39 cellular contexts compared by ENCODE assay signal in genomic region chr6:85961746-85962145, GRCh38.
"Had no signal": no experiment of that assay in that cellular context is flagged by ENCODE, and none has a peak within 500 bp of the region (broad histone marks: within the 10 kb centered on the region; RNA-seq: fewer than 3 reads in every experiment).

No MANE protein-coding gene starts in this region.

- H3K4me3 ChIP-seq: ascending aorta, cardiac muscle cell had no signal

- FAIRE-seq: bronchial epithelial cell, TTC549 had no signal

- H3K36me3 ChIP-seq: ascending aorta, cardiac muscle cell, WERI-Rb-1 had no signal

- H3K27me3 Mint-ChIP-seq: activated CD4-positive, alpha-beta memory T cell treated with anti-CD3 and anti-CD28 coated beads, Interleukin-2, amount 10 ng/mL, durations not matched to agents 7 days and 5 days; activated CD4-positive, alpha-beta T cell treated with anti-CD3 and anti-CD28 coated beads for 36 hours; activated CD8-positive, alpha-beta memory T cell treated with anti-CD3 and anti-CD28 coated beads, Interleukin-2, amount 10 ng/mL, durations not matched to agents 7 days and 5 days; activated naive CD4-positive, alpha-beta T cell treated with anti-CD3 and anti-CD28 coated beads, Interleukin-2, amount 10 ng/mL, durations not matched to agents 7 days and 5 days; activated naive CD8-positive, alpha-beta T cell treated with anti-CD3 and anti-CD28 coated beads, Interleukin-2, amount 50 U/mL, for 24 hours; activated T-cell treated with anti-CD3 and anti-CD28 coated beads, Interleukin-2, amount 50 U/mL, for 24 hours had no signal

- H3K4me3 Mint-ChIP-seq: activated CD4-positive, alpha-beta memory T cell treated with anti-CD3 and anti-CD28 coated beads, Interleukin-2, amount 10 ng/mL, durations not matched to agents 7 days and 5 days; activated CD4-positive, alpha-beta T cell treated with anti-CD3 and anti-CD28 coated beads for 36 hours; activated CD4-positive, alpha-beta T cell treated with anti-CD3 and anti-CD28 coated beads, Interleukin-2, amount 10 ng/mL, durations not matched to agents 7 days and 5 days; activated CD8-positive, alpha-beta memory T cell treated with anti-CD3 and anti-CD28 coated beads, Interleukin-2, amount 10 ng/mL, durations not matched to agents 7 days and 5 days; activated CD8-positive, alpha-beta T cell treated with anti-CD3 and anti-CD28 coated beads, Interleukin-2, amount 10 ng/mL, durations not matched to agents 7 days and 5 days; activated naive CD4-positive, alpha-beta T cell treated with anti-CD3 and anti-CD28 coated beads, Interleukin-2, amount 10 ng/mL, durations not matched to agents 7 days and 5 days; activated naive CD4-positive, alpha-beta T cell treated with anti-CD3 and anti-CD28 coated beads, Interleukin-2, amount 50 U/mL, for 24 hours; activated naive CD8-positive, alpha-beta T cell; activated naive CD8-positive, alpha-beta T cell treated with anti-CD3 and anti-CD28 coated beads, Interleukin-2, amount 10 ng/mL, durations not matched to agents 7 days and 5 days; activated naive CD8-positive, alpha-beta T cell treated with anti-CD3 and anti-CD28 coated beads, Interleukin-2, amount 50 U/mL, for 24 hours; activated T-cell treated with anti-CD3 and anti-CD28 coated beads, Interleukin-2, amount 50 U/mL, for 24 hours; brain; central memory CD8-positive, alpha-beta T cell; T-helper 1 cell treated with Interleukin-12 subunit alpha and Interleukin-12 subunit beta and Interleukin-4 antibody, amounts not matched to agents 30 μg/mL and 1 μg/mL, for 36 hours; T-helper 2 cell treated with Interferon-gamma antibody and Interleukin-4, amounts not matched to agents 5 μg/mL and 100 μg/mL, for 36 hours; WTC11 had no signal

- DNase-seq: activated CD4-positive, alpha-beta memory T cell treated with anti-CD3 and anti-CD28 coated beads, Interleukin-2, amount 10 ng/mL, durations not matched to agents 7 days and 5 days; activated CD4-positive, alpha-beta T cell treated with anti-CD3 and anti-CD28 coated beads for 1 hour; activated CD4-positive, alpha-beta T cell treated with anti-CD3 and anti-CD28 coated beads for 36 hours; activated CD4-positive, alpha-beta T cell treated with anti-CD3 and anti-CD28 coated beads for 48 hours; activated CD4-positive, alpha-beta T cell treated with anti-CD3 and anti-CD28 coated beads, Interleukin-2, amount 10 ng/mL, durations not matched to agents 7 days and 5 days; activated CD4-positive, alpha-beta T cell treated with anti-CD3 and anti-CD28 coated beads, Interleukin-2, amount 50 U/mL, for 48 hours; activated CD4-positive, CD25-positive, alpha-beta regulatory T cell; activated CD8-positive, alpha-beta memory T cell treated with anti-CD3 and anti-CD28 coated beads for 24 hours; activated CD8-positive, alpha-beta memory T cell treated with anti-CD3 and anti-CD28 coated beads, Interleukin-2, amount 10 ng/mL, durations not matched to agents 7 days and 5 days; activated CD8-positive, alpha-beta memory T cell treated with anti-CD3 and anti-CD28 coated beads, Interleukin-2, amount 50 U/mL, for 48 hours; activated CD8-positive, alpha-beta T cell treated with anti-CD3 and anti-CD28 coated beads, Interleukin-2, amount 10 ng/mL, durations not matched to agents 7 days and 5 days; activated effector memory CD4-positive, alpha-beta T cell treated with Interleukin-2 at 50 U/mL for 16 hours; activated gamma-delta T cell; activated naive CD4-positive, alpha-beta T cell treated with anti-CD3 and anti-CD28 coated beads, Interleukin-2, amount 10 ng/mL, durations not matched to agents 7 days and 5 days; activated naive CD4-positive, alpha-beta T cell treated with Interleukin-2 at 50 U/mL for 16 hours; activated naive CD8-positive, alpha-beta T cell treated with anti-CD3 and anti-CD28 coated beads, Interleukin-2, amount 10 ng/mL, durations not matched to agents 7 days and 5 days; activated naive CD8-positive, alpha-beta T cell treated with anti-CD3 and anti-CD28 coated beads, Interleukin-2, amount 50 U/mL, for 24 hours; activated T-cell treated with anti-CD3 and anti-CD28 coated beads, Interleukin-2, amount 50 U/mL, for 24 hours; activated T-cell treated with anti-CD3 and anti-CD28 coated beads, Interleukin-2, amount 50 U/mL, for 48 hours; amygdala; anterior cingulate cortex; caudate nucleus; cerebellar nuclear complex; T-helper 2 cell; T-helper 9 cell; WERI-Rb-1 had no signal

- ATAC-seq: activated CD4-positive, alpha-beta T cell treated with anti-CD3 and anti-CD28 coated beads for 36 hours; activated CD4-positive, CD25-positive, alpha-beta regulatory T cell treated with anti-CD3 and anti-CD28 coated beads, Interleukin-2, amount 50 U/mL, for 24 hours; activated CD8-positive, alpha-beta memory T cell treated with anti-CD3 and anti-CD28 coated beads, Interleukin-2, amount 10 ng/mL, durations not matched to agents 7 days and 5 days; activated CD8-positive, alpha-beta T cell treated with anti-CD3 and anti-CD28 coated beads, Interleukin-2, amount 10 ng/mL, durations not matched to agents 7 days and 5 days; activated naive CD8-positive, alpha-beta T cell treated with anti-CD3 and anti-CD28 coated beads, Interleukin-2, amount 50 U/mL, for 24 hours; WTC11 had no signal

- H3K9me3 ChIP-seq: ascending aorta had no signal

- H3K9me3 Mint-ChIP-seq: activated naive CD4-positive, alpha-beta T cell treated with anti-CD3 and anti-CD28 coated beads, Interleukin-2, amount 10 ng/mL, durations not matched to agents 7 days and 5 days; T-helper 2 cell treated with Interferon-gamma antibody and Interleukin-4, amounts not matched to agents 5 μg/mL and 100 μg/mL, for 36 hours had no signal

- H3K27ac ChIP-seq: ascending aorta, cardiac muscle cell, WERI-Rb-1 had no signal

- H3K27ac Mint-ChIP-seq: activated CD4-positive, alpha-beta memory T cell treated with anti-CD3 and anti-CD28 coated beads, Interleukin-2, amount 10 ng/mL, durations not matched to agents 7 days and 5 days; activated CD4-positive, alpha-beta T cell treated with anti-CD3 and anti-CD28 coated beads for 36 hours; activated CD4-positive, alpha-beta T cell treated with anti-CD3 and anti-CD28 coated beads, Interleukin-2, amount 10 ng/mL, durations not matched to agents 7 days and 5 days; activated CD8-positive, alpha-beta memory T cell treated with anti-CD3 and anti-CD28 coated beads, Interleukin-2, amount 10 ng/mL, durations not matched to agents 7 days and 5 days; activated CD8-positive, alpha-beta T cell treated with anti-CD3 and anti-CD28 coated beads, Interleukin-2, amount 10 ng/mL, durations not matched to agents 7 days and 5 days; activated naive CD4-positive, alpha-beta T cell treated with anti-CD3 and anti-CD28 coated beads, Interleukin-2, amount 10 ng/mL, durations not matched to agents 7 days and 5 days; activated naive CD4-positive, alpha-beta T cell treated with anti-CD3 and anti-CD28 coated beads, Interleukin-2, amount 50 U/mL, for 24 hours; activated naive CD8-positive, alpha-beta T cell; activated naive CD8-positive, alpha-beta T cell treated with anti-CD3 and anti-CD28 coated beads, Interleukin-2, amount 10 ng/mL, durations not matched to agents 7 days and 5 days; activated naive CD8-positive, alpha-beta T cell treated with anti-CD3 and anti-CD28 coated beads, Interleukin-2, amount 50 U/mL, for 24 hours; activated T-cell treated with anti-CD3 and anti-CD28 coated beads, Interleukin-2, amount 50 U/mL, for 24 hours; activated T-helper 2 cell treated with anti-CD3 and anti-CD28 coated beads, Interferon-gamma antibody, Interleukin-2, Interleukin-4, amounts not matched to agents 10 μg/mL and 5 μg/mL and 100 μg/mL, durations not matched to agents 14 hours and 24 hours and 36 hours; brain; T-helper 1 cell treated with Interleukin-12 subunit alpha and Interleukin-12 subunit beta and Interleukin-4 antibody, amounts not matched to agents 30 μg/mL and 1 μg/mL, for 36 hours; T-helper 2 cell treated with Interferon-gamma antibody and Interleukin-4, amounts not matched to agents 5 μg/mL and 100 μg/mL, for 36 hours; WTC11 had no signal

- H3K4me1 ChIP-seq: ascending aorta had no signal

- H3K27me3 ChIP-seq: ascending aorta, cardiac muscle cell had no signal

- H3K36me3 Mint-ChIP-seq: activated CD8-positive, alpha-beta memory T cell treated with anti-CD3 and anti-CD28 coated beads, Interleukin-2, amount 10 ng/mL, durations not matched to agents 7 days and 5 days; activated naive CD4-positive, alpha-beta T cell treated with anti-CD3 and anti-CD28 coated beads, Interleukin-2, amount 10 ng/mL, durations not matched to agents 7 days and 5 days; activated naive CD4-positive, alpha-beta T cell treated with anti-CD3 and anti-CD28 coated beads, Interleukin-2, amount 50 U/mL, for 24 hours; activated naive CD8-positive, alpha-beta T cell; activated naive CD8-positive, alpha-beta T cell treated with anti-CD3 and anti-CD28 coated beads, Interleukin-2, amount 10 ng/mL, durations not matched to agents 7 days and 5 days; brain had no signal

- H3K4me1 Mint-ChIP-seq: activated CD4-positive, alpha-beta memory T cell treated with anti-CD3 and anti-CD28 coated beads, Interleukin-2, amount 10 ng/mL, durations not matched to agents 7 days and 5 days; activated CD4-positive, alpha-beta T cell treated with anti-CD3 and anti-CD28 coated beads for 36 hours; activated CD4-positive, alpha-beta T cell treated with anti-CD3 and anti-CD28 coated beads, Interleukin-2, amount 10 ng/mL, durations not matched to agents 7 days and 5 days; activated CD8-positive, alpha-beta memory T cell treated with anti-CD3 and anti-CD28 coated beads, Interleukin-2, amount 10 ng/mL, durations not matched to agents 7 days and 5 days; activated naive CD4-positive, alpha-beta T cell treated with anti-CD3 and anti-CD28 coated beads, Interleukin-2, amount 10 ng/mL, durations not matched to agents 7 days and 5 days; activated naive CD4-positive, alpha-beta T cell treated with anti-CD3 and anti-CD28 coated beads, Interleukin-2, amount 50 U/mL, for 24 hours; activated naive CD8-positive, alpha-beta T cell treated with anti-CD3 and anti-CD28 coated beads, Interleukin-2, amount 10 ng/mL, durations not matched to agents 7 days and 5 days; activated naive CD8-positive, alpha-beta T cell treated with anti-CD3 and anti-CD28 coated beads, Interleukin-2, amount 50 U/mL, for 24 hours; brain; central memory CD8-positive, alpha-beta T cell; WTC11 had no signal
